Comparison of ENCODE assay signal across 2 cellular contexts in genomic region chr5:77635617-77636422, GRCh38.
TF ChIP-seq lines count a peak whose summit lies in the region.

No MANE protein-coding gene starts in this region.

TF ChIP-seq in Ishikawa, 13 proteins besides CTCF, POLR2A, EP300 and RAD21 (continued from another document):
- TF ChIP-seq REST (IDR thresholded peaks at IDR 0.05; ENCODE audit: low read depth) (peak; percentile 95), TCF12 (IDR thresholded peaks at IDR 0.05; ENCODE audit: low read depth) (no peak)

TF ChIP-seq in H1, 55 proteins besides CTCF, POLR2A, EP300 and RAD21 (continued from another document):
- TF ChIP-seq SP1 (IDR thresholded peaks at IDR 0.05; ENCODE audit: low read depth, low read length) (peak; percentile 1; the same call in 1 of the 2 replicates), TEAD4 (IDR thresholded peaks at IDR 0.05; ENCODE audit: low read depth, low read length) (0 out of 2 replicates have a peak, but pooled peaks have one; percentile 29), RNF2 (IDR thresholded peaks at IDR 0.05; ENCODE audit: borderline replicate concordance, low read depth, low read length, missing control alignments, poor library complexity, severe bottlenecking) (peak; percentile 78), CHD2 (IDR thresholded peaks at IDR 0.05; ENCODE audit: low read length) (no peak), TCF12 (IDR thresholded peaks at IDR 0.05; ENCODE audit: low read depth, low read length) (peak; percentile 63; the same call in 1 of the 2 replicates), ZNF274 (IDR thresholded peaks at IDR 0.05; ENCODE audit: borderline replicate concordance, extremely low read depth, low read length) (no peak)
